In genomic region chr19:39532233-39533002, GRCh38 we compare ENCODE assay signal across 1 cellular context.
TF ChIP-seq lines count a peak whose summit lies in the region.

A gene with protein sequence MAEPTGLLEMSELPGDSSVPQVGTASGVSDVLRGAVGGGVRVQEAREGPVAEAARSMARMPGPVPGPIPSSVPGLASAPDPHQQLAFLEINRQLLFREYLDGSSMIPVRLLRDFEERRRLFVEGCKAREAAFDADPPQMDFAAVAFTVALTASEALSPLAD (minus strand): TSS chr19:39532852. CDS start chr19:39532802, 50 bp downstream.

TF ChIP-seq in K562, 482 proteins besides CTCF, POLR2A, EP300 and RAD21 (continued from another document and continues in another):
- TF ChIP-seq ZBTB9 (CRISPR knock-in tag; IDR thresholded peaks at IDR 0.05) = peak; percentile 59; the same call in 1 of the 2 replicates
- peak; percentile 89; the same call in 1 of the 2 replicates for TF ChIP-seq HMGXB4 (CRISPR knock-in tag; IDR thresholded peaks at IDR 0.05)
- peak; percentile 99 for TF ChIP-seq MEIS2 (IDR thresholded peaks at IDR 0.05; ENCODE audit: partially characterized antibody)
- TF ChIP-seq, protein P1, sequence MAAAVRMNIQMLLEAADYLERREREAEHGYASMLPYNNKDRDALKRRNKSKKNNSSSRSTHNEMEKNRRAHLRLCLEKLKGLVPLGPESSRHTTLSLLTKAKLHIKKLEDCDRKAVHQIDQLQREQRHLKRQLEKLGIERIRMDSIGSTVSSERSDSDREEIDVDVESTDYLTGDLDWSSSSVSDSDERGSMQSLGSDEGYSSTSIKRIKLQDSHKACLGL (CRISPR knock-in tag; IDR thresholded peaks at IDR 0.05; ENCODE audit: borderline replicate concordance, poor library complexity, severe bottlenecking) = peak; percentile 19
- TF ChIP-seq CC2D1A (IDR thresholded peaks at IDR 0.05) = peak; percentile 81
- no peak for TF ChIP-seq SIRT6 (IDR thresholded peaks at IDR 0.05; ENCODE audit: low read depth, low read length)
- peak; percentile 95 for TF ChIP-seq SMC3 (conservative IDR thresholded peaks at IDR 0.05; ENCODE audit: insufficient read depth, low read depth, low read length)
- TF ChIP-seq ZNF134 (CRISPR knock-in tag; conservative IDR thresholded peaks at IDR 0.05) = no peak
- TF ChIP-seq NUFIP1 (IDR thresholded peaks at IDR 0.05; ENCODE audit: partially characterized antibody) = no peak
- no peak for TF ChIP-seq GTF2A2 (tag; IDR thresholded peaks at IDR 0.05)
- TF ChIP-seq ZNF384 (IDR thresholded peaks at IDR 0.05; ENCODE audit: low read depth, low read length) = 0 out of 2 replicates have a peak, but pooled peaks have one; percentile 22
- no peak for TF ChIP-seq CGGBP1 (CRISPR knock-in tag; IDR thresholded peaks at IDR 0.05)
- no peak for TF ChIP-seq CBX5 (IDR thresholded peaks at IDR 0.05; ENCODE audit: borderline replicate concordance, low read depth)
- no peak for TF ChIP-seq COPS2 (conservative IDR thresholded peaks at IDR 0.05)
- TF ChIP-seq SP1 (CRISPR knock-in tag; IDR thresholded peaks at IDR 0.05) = peak; percentile 37; the same call in 1 of the 2 replicates
- TF ChIP-seq, protein P2, sequence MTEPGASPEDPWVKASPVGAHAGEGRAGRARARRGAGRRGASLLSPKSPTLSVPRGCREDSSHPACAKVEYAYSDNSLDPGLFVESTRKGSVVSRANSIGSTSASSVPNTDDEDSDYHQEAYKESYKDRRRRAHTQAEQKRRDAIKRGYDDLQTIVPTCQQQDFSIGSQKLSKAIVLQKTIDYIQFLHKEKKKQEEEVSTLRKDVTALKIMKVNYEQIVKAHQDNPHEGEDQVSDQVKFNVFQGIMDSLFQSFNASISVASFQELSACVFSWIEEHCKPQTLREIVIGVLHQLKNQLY (CRISPR knock-in tag; conservative IDR thresholded peaks at IDR 0.05) = no peak
- TF ChIP-seq FIP1L1 (IDR thresholded peaks at IDR 0.05; ENCODE audit: low read depth, low read length, poor library complexity, severe bottlenecking) = no peak
- TF ChIP-seq TFAP4 (CRISPR knock-in tag; IDR thresholded peaks at IDR 0.05; ENCODE audit: borderline replicate concordance) = peak; percentile 56; the same call in 1 of the 2 replicates
- no peak for TF ChIP-seq FOXM1 (IDR thresholded peaks at IDR 0.05; ENCODE audit: low read depth)
- no peak for TF ChIP-seq FOXM1 (CRISPR knock-in tag; IDR thresholded peaks at IDR 0.05; ENCODE audit: low read depth)
- TF ChIP-seq CXXC5 (CRISPR knock-in tag; IDR thresholded peaks at IDR 0.05) = peak; percentile 64
- TF ChIP-seq STAG1 (CRISPR knock-in tag; IDR thresholded peaks at IDR 0.05; ENCODE audit: borderline replicate concordance) = peak; percentile 63; the same call in 1 of the 2 replicates
- TF ChIP-seq, protein P3, sequence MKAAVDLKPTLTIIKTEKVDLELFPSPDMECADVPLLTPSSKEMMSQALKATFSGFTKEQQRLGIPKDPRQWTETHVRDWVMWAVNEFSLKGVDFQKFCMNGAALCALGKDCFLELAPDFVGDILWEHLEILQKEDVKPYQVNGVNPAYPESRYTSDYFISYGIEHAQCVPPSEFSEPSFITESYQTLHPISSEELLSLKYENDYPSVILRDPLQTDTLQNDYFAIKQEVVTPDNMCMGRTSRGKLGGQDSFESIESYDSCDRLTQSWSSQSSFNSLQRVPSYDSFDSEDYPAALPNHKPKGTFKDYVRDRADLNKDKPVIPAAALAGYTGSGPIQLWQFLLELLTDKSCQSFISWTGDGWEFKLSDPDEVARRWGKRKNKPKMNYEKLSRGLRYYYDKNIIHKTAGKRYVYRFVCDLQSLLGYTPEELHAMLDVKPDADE (conservative IDR thresholded peaks at IDR 0.05; ENCODE audit: control insufficient read depth, low read depth, low read length) = 0 out of 2 replicates have a peak, but pooled peaks have one; percentile 32
- TF ChIP-seq CBX8 (IDR thresholded peaks at IDR 0.05; ENCODE audit: borderline replicate concordance, extremely low read depth, low read depth, low read length, poor library complexity, severe bottlenecking) = no peak
- TF ChIP-seq ZBTB1 (CRISPR knock-in tag; IDR thresholded peaks at IDR 0.05; ENCODE audit: borderline replicate concordance, low read depth) = no peak
- no peak for TF ChIP-seq ZFPM2 (CRISPR knock-in tag; IDR thresholded peaks at IDR 0.05)
- TF ChIP-seq SUPT5H (IDR thresholded peaks at IDR 0.05) = peak; percentile 70
- TF ChIP-seq ZNF57 (CRISPR knock-in tag; IDR thresholded peaks at IDR 0.05) = no peak
- TF ChIP-seq TAF1 (IDR thresholded peaks at IDR 0.05; ENCODE audit: control insufficient read depth, extremely low read depth, insufficient read depth, low read length, severe bottlenecking) = peak; percentile 50
- no peak for TF ChIP-seq ZNF699 (CRISPR knock-in tag; IDR thresholded peaks at IDR 0.05; ENCODE audit: insufficient replicate concordance)
- TF ChIP-seq ZFX (CRISPR knock-in tag; IDR thresholded peaks at IDR 0.05) = peak; percentile 97
- TF ChIP-seq NFATC3 (IDR thresholded peaks at IDR 0.05) = no peak
- peak; percentile 89 for TF ChIP-seq CTBP1 (IDR thresholded peaks at IDR 0.05; ENCODE audit: borderline replicate concordance)
- no peak for TF ChIP-seq GATAD2A (IDR thresholded peaks at IDR 0.05)
- no peak for TF ChIP-seq CREB3 (tag; conservative IDR thresholded peaks at IDR 0.05; ENCODE audit: low read depth)
- TF ChIP-seq ZNF766 (CRISPR knock-in tag; conservative IDR thresholded peaks at IDR 0.05) = no peak
- peak; percentile 75; the same call in 1 of the 2 replicates for TF ChIP-seq RREB1 (CRISPR knock-in tag; IDR thresholded peaks at IDR 0.05)
- TF ChIP-seq, protein P4, sequence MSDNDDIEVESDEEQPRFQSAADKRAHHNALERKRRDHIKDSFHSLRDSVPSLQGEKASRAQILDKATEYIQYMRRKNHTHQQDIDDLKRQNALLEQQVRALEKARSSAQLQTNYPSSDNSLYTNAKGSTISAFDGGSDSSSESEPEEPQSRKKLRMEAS (CRISPR knock-in tag; IDR thresholded peaks at IDR 0.05) = peak; percentile 52; the same call in 1 of the 2 replicates
- TF ChIP-seq SAP30 (IDR thresholded peaks at IDR 0.05; ENCODE audit: borderline replicate concordance, insufficient read depth, low read depth, low read length, poor library complexity, severe bottlenecking) = peak; percentile 72
- TF ChIP-seq SPI1 (IDR thresholded peaks at IDR 0.05; ENCODE audit: borderline replicate concordance, low read depth, low read length) = no peak
- TF ChIP-seq RBBP5 (IDR thresholded peaks at IDR 0.05; ENCODE audit: borderline replicate concordance, insufficient read depth, low read length, poor library complexity, severe bottlenecking) = peak; percentile 90
- TF ChIP-seq ZBTB2 (IDR thresholded peaks at IDR 0.05) = peak; percentile 100
